In the genomic region with DNA sequence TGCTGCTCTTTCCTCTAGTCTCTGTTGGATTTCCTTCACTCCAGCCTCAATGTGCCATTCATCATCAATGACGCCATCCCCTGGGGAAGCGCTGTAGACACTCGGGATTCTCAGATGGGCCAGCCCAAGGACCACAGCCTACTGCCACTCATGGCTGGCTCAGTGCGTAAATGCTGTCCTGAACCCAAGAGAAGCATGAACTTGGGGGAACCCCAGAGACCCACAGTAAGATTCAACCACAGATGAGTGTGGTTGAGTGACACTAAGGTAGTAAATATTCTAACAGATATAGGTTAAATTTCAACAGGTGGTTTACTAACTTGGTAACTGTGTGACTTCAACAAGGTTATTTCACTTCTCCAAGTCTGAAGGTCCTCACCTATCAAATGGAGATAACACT, we compare ENCODE assay signal across 22 cellular contexts.
DNase-seq lines count a peak whose midpoint lies in the region; ATAC-seq, FAIRE-seq and TF ChIP-seq lines count a peak whose summit lies in the region.
"Had no signal": no experiment of that assay in that cellular context is flagged by ENCODE, and none has a peak within 500 bp of the region (broad histone marks: within the 10 kb centered on the region; RNA-seq: fewer than 3 reads in every experiment).

No MANE protein-coding gene starts in this region.

- no peak for TF ChIP-seq EP300 in sigmoid colon (IDR thresholded peaks at IDR 0.05)

- DNase-seq in SW480 (ENCODE audit: low spot score), result no peak
- DNase-seq in sigmoid colon, result no peak
- no peak for DNase-seq in effector memory CD8-positive, alpha-beta T cell
- DNase-seq in GM12892 (ENCODE audit: insufficient read length), result no peak
- DNase-seq: activated CD4-positive, alpha-beta T cell treated with anti-CD3 and anti-CD28 coated beads for 1 hour; activated gamma-delta T cell treated with Interleukin-2 at 50 U/mL for 16 hours; aorta; CD4-positive, CD25-positive, alpha-beta regulatory T cell; foreskin fibroblast; left lung; NCI-H2029; NCI-H510A treated with DMSO at 0.1 percent for 48 hours; nucleus accumbens; SJCRH30; stomach had no signal

- no peaks in the 10 kb centered on the region for H3K27me3 Mint-ChIP-seq in effector memory CD8-positive, alpha-beta T cell

- no peak overlapping the region for H3K4me3 Mint-ChIP-seq in effector memory CD8-positive, alpha-beta T cell
- H3K4me3 Mint-ChIP-seq: CD4-positive, CD25-positive, alpha-beta regulatory T cell; GM23338; T-helper 2 cell treated with Interferon-gamma antibody and Interleukin-4, amounts not matched to agents 5 μg/mL and 100 μg/mL, for 36 hours had no signal

- 90 to 95% methylated on average over 4 of the region's 4 CpGs for WGBS in sigmoid colon, 2 donors

- no peaks in the 10 kb centered on the region for H3K9me3 Mint-ChIP-seq in effector memory CD8-positive, alpha-beta T cell
- H3K9me3 Mint-ChIP-seq: GM23338; T-helper 2 cell treated with Interferon-gamma antibody and Interleukin-4, amounts not matched to agents 5 μg/mL and 100 μg/mL, for 36 hours had no signal

- H3K4me1 ChIP-seq in sigmoid colon, result no peaks in the 10 kb centered on the region
- H3K4me1 ChIP-seq: A549, left lung, SJCRH30, stomach had no signal

- H3K4me1 Mint-ChIP-seq in effector memory CD8-positive, alpha-beta T cell (ENCODE audit: low read depth in 2 of 2), result no peaks in the 10 kb centered on the region
- H3K4me1 Mint-ChIP-seq: CD4-positive, CD25-positive, alpha-beta regulatory T cell; GM23338 had no signal

- TF ChIP-seq CTCF in sigmoid colon (IDR thresholded peaks at IDR 0.05), result no peak

- H3K27me3 ChIP-seq in sigmoid colon, result no peaks in the 10 kb centered on the region
- H3K27me3 ChIP-seq: left lung, SJCRH30, stomach had no signal

- TF ChIP-seq POLR2A in sigmoid colon (IDR thresholded peaks at IDR 0.05), result no peak
- no peak for TF ChIP-seq POLR2A in GM12892 (IDR thresholded peaks at IDR 0.05; ENCODE audit: low read depth, low read length)

- intact Hi-C loops in sigmoid colon (cut with DNase I), result no loop called here

- ATAC-seq in GM18517 (IDR thresholded peaks at IDR 0.05; ENCODE audit: unreplicated experiment) (peak; percentile 48), GM21367 (IDR thresholded peaks at IDR 0.05; ENCODE audit: unreplicated experiment) (peak; percentile 50), HG02840 (IDR thresholded peaks at IDR 0.05; ENCODE audit: low FRiP score, unreplicated experiment) (peak; percentile 84), HG03378 (IDR thresholded peaks at IDR 0.05; ENCODE audit: unreplicated experiment) (peak; percentile 90)
- no peak for ATAC-seq in effector memory CD8-positive, alpha-beta T cell (replicated peaks)
- ATAC-seq: A549, GM23338, left lung had no signal

- no peak overlapping the region for H3K4me3 ChIP-seq in sigmoid colon
- H3K4me3 ChIP-seq: A549, GM23338, left lung, SJCRH30, stomach had no signal

- no peak for FAIRE-seq in GM12892 (lab: Jason Lieb, UNC)
- FAIRE-seq: A549 had no signal

- H3K9me3 ChIP-seq in sigmoid colon, result no peaks in the 10 kb centered on the region
- H3K9me3 ChIP-seq: A549, left lung, SJCRH30, stomach had no signal

- H3K27ac ChIP-seq in sigmoid colon, result no peak overlapping the region
- H3K27ac ChIP-seq: A549, left lung, SJCRH30, stomach had no signal

- H3K36me3 ChIP-seq in sigmoid colon, result no peaks in the 10 kb centered on the region
- H3K36me3 ChIP-seq: left lung, SJCRH30, stomach had no signal

- no peaks in the 10 kb centered on the region for H3K36me3 Mint-ChIP-seq in effector memory CD8-positive, alpha-beta T cell (ENCODE audit: insufficient read depth)
- H3K36me3 Mint-ChIP-seq: CD4-positive, CD25-positive, alpha-beta regulatory T cell had no signal

- H3K27ac Mint-ChIP-seq in effector memory CD8-positive, alpha-beta T cell, result no peak overlapping the region
- H3K27ac Mint-ChIP-seq: T-helper 2 cell treated with Interferon-gamma antibody and Interleukin-4, amounts not matched to agents 5 μg/mL and 100 μg/mL, for 36 hours had no signal
